8 cellular contexts compared by ENCODE assay signal in genomic region chr3:48989796-48990635, GRCh38. TPM values are rescaled to one million over a fixed set of nuclear protein-coding genes. Genes with fewer than 3 reads are reported as not detected.
DNase-seq lines count a peak whose midpoint lies in the region; ATAC-seq and TF ChIP-seq lines count a peak whose summit lies in the region.

Gene P4HTM, plus strand, starts transcription at chr3:48990241. Its CDS starts 16 bp downstream, at chr3:48990257.

- DNase-seq in Caco-2, result peak; percentile 82 to 84
- DNase-seq in SW480 (ENCODE audit: low spot score), result peak; percentile 86
- DNase-seq in activated naive CD8-positive, alpha-beta T cell treated with anti-CD3 and anti-CD28 coated beads, Interleukin-2, amount 50 U/mL, for 24 hours, result peak; percentile 87
- peak; percentile 92 for DNase-seq in Right ventricle myocardium superior
- peak; percentile 85 for DNase-seq in pons (ENCODE audit: low spot score)
- DNase-seq in tibial nerve (ENCODE audit: low spot score in 2 of 2), result peak; percentile 76 to 81

- H3K36me3 ChIP-seq in Caco-2 (ENCODE audit: control insufficient read depth, insufficient read depth, low read length) (no peaks in the 10 kb centered on the region), KMS-11 (ENCODE audit: insufficient read depth) (no peaks in the 10 kb centered on the region), tibial nerve (peaks cover 0 to 29% (median 0%) of the 10 kb centered on the region in 3 donors)

- no peaks in the 10 kb centered on the region for H3K27me3 Mint-ChIP-seq in Caco-2 (ENCODE audit: insufficient read depth, unreplicated experiment)
- H3K27me3 Mint-ChIP-seq in activated naive CD8-positive, alpha-beta T cell treated with anti-CD3 and anti-CD28 coated beads, Interleukin-2, amount 50 U/mL, for 24 hours, result no peaks in the 10 kb centered on the region

- peaks cover 11% of the 10 kb centered on the region; the same call in 1 of the 2 replicates for H3K79me2 ChIP-seq in KMS-11 (ENCODE audit: insufficient read depth, low read depth)

- H3K27me3 ChIP-seq in Caco-2 (replicated peaks; ENCODE audit: control insufficient read depth, insufficient read depth, low read length), result no peaks in the 10 kb centered on the region
- no peaks in the 10 kb centered on the region for H3K27me3 ChIP-seq in KMS-11 (ENCODE audit: insufficient read depth, low read depth)
- no peaks in the 10 kb centered on the region for H3K27me3 ChIP-seq in tibial nerve

- peak; percentile 44 for ATAC-seq in GM21381 (IDR thresholded peaks at IDR 0.05; ENCODE audit: unreplicated experiment)
- ATAC-seq in activated naive CD8-positive, alpha-beta T cell treated with anti-CD3 and anti-CD28 coated beads, Interleukin-2, amount 50 U/mL, for 24 hours, result peak; percentile 88
- ATAC-seq in Right ventricle myocardium superior (ENCODE audit: poor library complexity), result peak; percentile 89

- peak in 1 of 2 donors; percentile 56 for TF ChIP-seq POLR2A in tibial nerve (IDR thresholded peaks at IDR 0.05)

- TF ChIP-seq CTCF in Caco-2 (IDR thresholded peaks at IDR 0.05; ENCODE audit: insufficient read depth in 1 of 2, low read depth in 1 of 2, low read length in 1 of 2, severe bottlenecking in 1 of 2, unreplicated experiment in 1 of 2) (peak in 1 of 2 experiments; percentile 40), KMS-11 (conservative IDR thresholded peaks at IDR 0.05; ENCODE audit: low read depth, low read length) (0 out of 2 replicates have a peak, but pooled peaks have one; percentile 12), tibial nerve (IDR thresholded peaks at IDR 0.05) (peak; percentile 20 to 71 (median 53))

- H3K4me3 Mint-ChIP-seq in Caco-2 (ENCODE audit: unreplicated experiment), result peak within 1 kb of the TSS; percentile 96
- peak within 1 kb of the TSS; percentile 92 for H3K4me3 Mint-ChIP-seq in activated naive CD8-positive, alpha-beta T cell treated with anti-CD3 and anti-CD28 coated beads, Interleukin-2, amount 50 U/mL, for 24 hours

- H3K4me1 Mint-ChIP-seq in Caco-2 (ENCODE audit: low read depth, unreplicated experiment), result peaks cover 13% of the 10 kb centered on the region
- H3K4me1 Mint-ChIP-seq in activated naive CD8-positive, alpha-beta T cell treated with anti-CD3 and anti-CD28 coated beads, Interleukin-2, amount 50 U/mL, for 24 hours, result peaks cover 40% of the 10 kb centered on the region

- H3K9ac ChIP-seq in KMS-11, result peak within 1 kb of the TSS; percentile 71; the same call in 1 of the 2 replicates

- H4K20me1 ChIP-seq in KMS-11 (ENCODE audit: insufficient read depth), result no peaks in the 10 kb centered on the region

- no peaks in the 10 kb centered on the region for H3K9me3 Mint-ChIP-seq in Caco-2 (ENCODE audit: unreplicated experiment)
- H3K9me3 Mint-ChIP-seq in activated naive CD8-positive, alpha-beta T cell treated with anti-CD3 and anti-CD28 coated beads, Interleukin-2, amount 50 U/mL, for 24 hours, result no peaks in the 10 kb centered on the region

- peak within 1 kb of the TSS; percentile 73 for H2AFZ ChIP-seq in KMS-11 (ENCODE audit: low read depth)

- peaks cover 13% of the 10 kb centered on the region for H3K4me1 ChIP-seq in Caco-2
- H3K4me1 ChIP-seq in KMS-11 (ENCODE audit: low read depth, poor library complexity, severe bottlenecking), result peaks cover 16% of the 10 kb centered on the region
- peaks cover 4 to 38% (median 18%) of the 10 kb centered on the region in 4 donors for H3K4me1 ChIP-seq in tibial nerve

- 0% methylated on average over 17 to 18 of the region's 91 CpGs for WGBS in tibial nerve, 2 donors

- peak; percentile 26 to 96 for TF ChIP-seq EP300 in tibial nerve (IDR thresholded peaks at IDR 0.05)

- BruUV-seq in Caco-2 (replicated peaks; lab: Mats Ljungman, UMichigan), result no TSS peak

- H3K4me2 ChIP-seq in KMS-11, result peak within 1 kb of the TSS; percentile 82

- CTCF ChIA-PET in Caco-2 (lab: Charles Lee), result interaction anchor here (0.7 to 3.2 kb wide), 5 partner anchors 17 to 105 kb away, joined by 3 to 54 read pairs (median 5); partner anchors contain the start of genes DALRD3, NDUFAF3 and WDR6

- POLR2A ChIA-PET in Caco-2 (lab: Charles Lee), result interaction anchor here (0.6 to 1.7 kb wide), 4 partner anchors 17 to 556 kb away, joined by 3 to 24 read pairs (median 6); partner anchors contain the start of gene WDR6

- H3K9me3 ChIP-seq in Caco-2 (no peaks in the 10 kb centered on the region), tibial nerve (no peaks in the 10 kb centered on the region)

- H3K36me3 Mint-ChIP-seq in Caco-2 (ENCODE audit: insufficient read depth, unreplicated experiment), result peaks cover 28% of the 10 kb centered on the region
- peaks cover 7% of the 10 kb centered on the region for H3K36me3 Mint-ChIP-seq in activated naive CD8-positive, alpha-beta T cell treated with anti-CD3 and anti-CD28 coated beads, Interleukin-2, amount 50 U/mL, for 24 hours (ENCODE audit: low read depth)

- intact Hi-C loops in Caco-2 (cut with micrococcal nuclease; ENCODE audit: unreplicated experiment), result loop anchor here (1.0 to 2.0 kb wide), 2 partner anchors 17 to 103 kb away; partner anchors contain the start of gene WDR6
- intact Hi-C loops in Right ventricle myocardium superior (cut with DNase I), result loop anchor here (10.0 kb wide), 1 partner anchor 455 kb away; no protein-coding TSS in a partner anchor

- H3K27ac ChIP-seq in KMS-11, result peak within 1 kb of the TSS; percentile 71
- peak within 1 kb of the TSS; percentile 86 to 98 (median 94) for H3K27ac ChIP-seq in tibial nerve

- peak within 1 kb of the TSS; percentile 98 for H3K27ac Mint-ChIP-seq in Caco-2 (ENCODE audit: unreplicated experiment)
- peak within 1 kb of the TSS; percentile 89 for H3K27ac Mint-ChIP-seq in activated naive CD8-positive, alpha-beta T cell treated with anti-CD3 and anti-CD28 coated beads, Interleukin-2, amount 50 U/mL, for 24 hours

- H3K4me3 ChIP-seq in Caco-2 (ENCODE audit: low read depth, low read length) (peak within 1 kb of the TSS; percentile 95), KMS-11 (IDR thresholded peaks at IDR 0.05; ENCODE audit: insufficient read depth, low read depth, low read length) (peak within 1 kb of the TSS; percentile 43), tibial nerve (peak within 1 kb of the TSS; percentile 89 to 96 (median 92))

RNA-seq across cellular contexts. Expression of gene P4HTM, which starts in this region (rescaled TPM):
- 24.4 and 25.5 TPM in 2 replicates for total RNA-seq in Caco-2 (2022)
- total RNA-seq in Right ventricle myocardium superior, result 25.1 TPM
- 10 to 100 TPM; 76.4 to 99.0 (median 88.8) TPM for total RNA-seq in tibial nerve

Comparison
In these comparisons a context has a peak if more than half of its experiments do, and no peak if none do; other contexts are left out.
1. Peak in every context shown above with its lines: DNase-seq, ATAC-seq, H3K4me3 ChIP-seq and H3K27ac ChIP-seq.
2. H3K4me3 ChIP-seq: peak in every context shown above with its lines; median percentile 95 in Caco-2; 92 in tibial nerve; 43 in KMS-11.